ENCODE assay signal across 17 cellular contexts in the genomic region with DNA sequence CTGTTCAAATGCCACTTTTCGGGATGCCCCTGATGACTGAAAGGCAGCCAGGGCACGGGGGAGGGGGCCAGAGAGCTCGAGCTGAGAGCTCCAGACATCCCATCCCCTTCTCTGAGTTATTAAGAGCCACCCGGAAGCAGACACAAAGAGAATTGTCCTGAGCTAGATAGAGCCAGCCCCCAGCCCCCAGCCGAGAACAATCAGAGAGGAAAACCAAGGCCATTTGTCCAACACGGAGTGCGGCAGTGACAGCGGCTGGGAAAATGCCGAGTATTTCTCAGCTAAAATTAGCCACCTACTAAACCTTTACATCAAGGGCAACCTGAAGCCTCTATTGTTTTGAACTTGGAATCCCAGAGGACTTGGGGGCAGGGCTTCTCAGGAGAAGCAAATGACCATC. TPM values are rescaled to one million over a fixed set of nuclear protein-coding genes. Genes with fewer than 3 reads are reported as not detected.
DNase-seq lines count a peak whose midpoint lies in the region; ATAC-seq, FAIRE-seq and TF ChIP-seq lines count a peak whose summit lies in the region.
"Had no signal": no experiment of that assay in that cellular context is flagged by ENCODE, and none has a peak within 500 bp of the region (broad histone marks: within the 10 kb centered on the region; RNA-seq: fewer than 3 reads in every experiment).

No MANE protein-coding gene starts in this region.

- WGBS in psoas muscle, 3 donors: 48 to 53% (median 53%) methylated on average over 8 to 9 of the region's 9 CpGs

- no peak for TF ChIP-seq CTCF in psoas muscle (IDR thresholded peaks at IDR 0.05)
- TF ChIP-seq CTCF in kidney (IDR thresholded peaks at IDR 0.05; ENCODE audit: borderline replicate concordance, extremely low read depth, insufficient read depth): no peak

- no peaks in the 10 kb centered on the region for H3K36me3 ChIP-seq in HAP-1 (replicated peaks)
- no peaks in the 10 kb centered on the region for H3K36me3 ChIP-seq in psoas muscle (ENCODE audit: insufficient read depth in 1 of 2, low read depth in 1 of 2)
- H3K36me3 ChIP-seq in kidney (ENCODE audit: control insufficient read depth in 1 of 2, insufficient read depth in 2 of 2, low read length in 2 of 2): no peaks in the 10 kb centered on the region
- H3K36me3 ChIP-seq: Peyer's patch had no signal

- H3K27me3 ChIP-seq in HAP-1 (ENCODE audit: low read depth) (no peaks in the 10 kb centered on the region), psoas muscle (ENCODE audit: insufficient read depth in 3 of 3, low read length in 2 of 3) (no peaks in the 10 kb centered on the region)
- H3K27me3 ChIP-seq: Peyer's patch had no signal

- no peaks in the 10 kb centered on the region for H3K9me3 ChIP-seq in HAP-1
- H3K9me3 ChIP-seq in psoas muscle: no peaks in the 10 kb centered on the region
- H3K9me3 ChIP-seq in kidney (ENCODE audit: control insufficient read depth in 1 of 2, low read length in 2 of 2): no peaks in the 10 kb centered on the region
- H3K9me3 ChIP-seq: Peyer's patch had no signal

- H3K27ac ChIP-seq in psoas muscle: peak overlapping the region; percentile 68
- H3K27ac ChIP-seq in kidney (ENCODE audit: low read depth in 2 of 2, low read length in 2 of 2): peak overlapping the region in 1 of 2 donors; percentile 55

- intact Hi-C loops in psoas muscle (cut with DNase I): no loop called here
- intact Hi-C loops in kidney (cut with DNase I): no loop called here

- H3K4me3 ChIP-seq in HAP-1: no peak overlapping the region
- no peak overlapping the region for H3K4me3 ChIP-seq in psoas muscle
- H3K4me3 ChIP-seq in kidney (ENCODE audit: low read length in 2 of 2): no peak overlapping the region
- H3K4me3 ChIP-seq: Peyer's patch had no signal

- DNase-seq in HAP-1 (ENCODE audit: low spot score in 2 of 2): peak; percentile 11 to 54
- peak in 31 of 58 donors; percentile 12 to 79 (median 45) for DNase-seq in anterior cingulate cortex (lab: John Stamatoyannopoulos, UW)
- DNase-seq in hippocampal formation (lab: John Stamatoyannopoulos, UW): peak; percentile 35 to 51
- no peak for DNase-seq in psoas muscle
- no peak for DNase-seq in AG20443 (ENCODE audit: low spot score)
- DNase-seq in kidney: no peak
- no peak for DNase-seq in NCI-H82 treated with DMSO at 0.1 percent for 48 hours (lab: John Stamatoyannopoulos, UW; ENCODE audit: unreplicated experiment)
- DNase-seq: activated CD4-positive, alpha-beta T cell treated with anti-CD3 and anti-CD28 coated beads, Interleukin-2, amount 10 ng/mL, durations not matched to agents 7 days and 5 days; CD4-positive, CD25-positive, alpha-beta regulatory T cell; HCEC 1CT; MV-4-11; NCI-H446 treated with DMSO at 0.1 percent for 48 hours; Peyer's patch; stimulated activated CD4-positive, alpha-beta T cell treated with anti-CD3 and anti-CD28 coated beads, Interleukin-4, amount 100 ng/mL, for 24 hours; stimulated activated naive CD4-positive, alpha-beta T cell treated with Interleukin-2 at 50 U/mL for 16 hours had no signal

- no peak overlapping the region for H3K9ac ChIP-seq in kidney (ENCODE audit: low read length in 2 of 2)

- ATAC-seq in psoas muscle (peak; percentile 14 to 53 (median 30)), GM19452 (IDR thresholded peaks at IDR 0.05; ENCODE audit: unreplicated experiment) (no peak)
- ATAC-seq: activated T-helper 17 cell treated with anti-CD3 and anti-CD28 coated beads, Interleukin-2, amount 50 U/mL, for 72 hours had no signal

- no peak for FAIRE-seq in kidney (lab: Jason Lieb, UNC)

- peaks cover 12% of the 10 kb centered on the region for H3K4me1 ChIP-seq in HAP-1
- H3K4me1 ChIP-seq in psoas muscle: peaks cover 59% of the 10 kb centered on the region
- H3K4me1 ChIP-seq in kidney (ENCODE audit: control insufficient read depth in 1 of 2, insufficient read depth in 1 of 2, low read depth in 1 of 2, low read length in 2 of 2): peaks cover 4 to 25% of the 10 kb centered on the region in 2 donors

- in situ Hi-C loops in HAP-1 (cut with MboI; ENCODE audit: low sequenced_read_pairs): no loop called here

RNA-seq across cellular contexts. Expression of gene UNC5B, which starts 51.0 kb away (rescaled TPM):
- total RNA-seq in psoas muscle (1 to 10 TPM; 1.1 to 5.7 (median 2.5) TPM), kidney (22.6 TPM)
- polyA plus RNA-seq in psoas muscle (1 to 10 TPM in 2 of 3 donors, under 1 TPM in 1; 0.65 to 1.3 (median 1.1) TPM), kidney (ENCODE audit: insufficient read depth, low read depth, low replicate concordance) (5.5 TPM)
- total RNA-seq: activated CD4-positive, alpha-beta T cell treated with anti-CD3 and anti-CD28 coated beads, Interleukin-2, amount 10 ng/mL, durations not matched to agents 7 days and 5 days had no signal
- polyA plus RNA-seq: CD4-positive, CD25-positive, alpha-beta regulatory T cell had no signal

RNA-seq across cellular contexts. Expression of gene SLC29A3, which starts 55.7 kb away (rescaled TPM):
- total RNA-seq in psoas muscle (1 to 10 TPM in 3 of 4 donors, under 1 TPM in 1; 0.64 to 2.2 (median 1.3) TPM), kidney (5.3 TPM)
- polyA plus RNA-seq in psoas muscle (under 1 TPM; 0.75 to 0.81 (median 0.80) TPM), kidney (ENCODE audit: insufficient read depth, low read depth, low replicate concordance) (5.7 TPM)

Comparison
In these comparisons a context has a peak if more than half of its experiments do, and no peak if none do; other contexts are left out.
1. DNase-seq: peak in HAP-1 (2 of 2), anterior cingulate cortex (31 of 58) and hippocampal formation (2 of 2); none in psoas muscle (0 of 2), AG20443 (single experiment), kidney (single experiment) and NCI-H82 treated with DMSO at 0.1 percent for 48 hours (single experiment).